Comparison of ENCODE assay signal across 8 cellular contexts in the genomic region with DNA sequence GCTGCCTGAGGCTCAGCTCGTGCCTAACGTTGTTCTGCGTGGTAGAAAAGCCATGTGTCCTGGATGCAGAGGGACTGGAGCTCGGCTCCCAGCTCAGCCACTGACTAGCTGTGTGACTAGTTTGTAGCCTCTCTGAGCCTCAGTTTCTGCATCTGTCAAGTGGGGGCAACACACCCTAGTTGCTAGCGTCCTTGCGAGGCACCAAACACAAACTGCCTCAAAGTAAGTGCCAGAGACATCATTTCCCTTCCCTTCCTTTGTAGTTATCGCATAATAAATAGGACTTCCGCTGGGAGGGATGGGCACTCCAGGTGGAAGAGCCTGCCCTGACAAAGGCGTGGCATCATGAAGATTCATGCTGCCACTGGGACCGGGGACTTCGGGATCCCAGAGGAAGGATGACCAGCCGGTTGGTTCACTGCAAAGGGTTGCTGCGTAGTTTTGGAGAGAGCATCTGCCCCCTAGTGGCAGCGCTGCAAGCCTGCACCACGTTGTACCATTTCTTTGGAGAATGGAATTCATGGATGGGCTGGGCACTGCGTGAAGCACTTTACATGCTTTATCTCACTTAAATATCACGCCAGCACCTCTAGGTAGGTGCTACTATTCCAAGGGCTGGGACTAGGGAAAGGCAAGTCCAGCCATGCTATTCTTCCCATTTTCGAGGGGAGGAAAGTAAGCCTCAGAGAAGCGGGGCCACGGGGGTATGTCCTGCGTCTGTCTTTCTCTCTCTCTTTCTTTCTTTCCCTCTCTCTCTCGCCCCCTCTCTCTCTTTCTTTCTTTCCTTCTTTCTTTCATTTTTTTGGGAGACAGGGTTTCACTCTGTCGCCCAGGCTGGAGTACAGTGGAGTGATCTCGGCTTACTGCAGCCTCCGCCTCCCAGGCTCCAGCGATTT. TPM values are rescaled to one million over a fixed set of nuclear protein-coding genes. Genes with fewer than 3 reads are reported as not detected.
DNase-seq lines count a peak whose midpoint lies in the region; ATAC-seq and TF ChIP-seq lines count a peak whose summit lies in the region.

No MANE protein-coding gene starts in this region.

- no peaks in the 10 kb centered on the region for H3K9me3 Mint-ChIP-seq in activated CD4-positive, alpha-beta T cell treated with anti-CD3 and anti-CD28 coated beads for 36 hours (ENCODE audit: low read depth)

- H3K9me3 ChIP-seq in lower lobe of right lung, result no peaks in the 10 kb centered on the region

- intact Hi-C loops in activated CD4-positive, alpha-beta T cell treated with anti-CD3 and anti-CD28 coated beads for 36 hours (cut with DNase I, micrococcal nuclease), result loop anchor here (1.0 to 10.0 kb wide), 3 partner anchors 31 to 197 kb away; no protein-coding TSS in a partner anchor
- intact Hi-C loops in lower lobe of right lung (cut with DNase I), result loop anchor here (5.0 kb wide), 1 partner anchor 64 kb away; no protein-coding TSS in a partner anchor

- no peaks in the 10 kb centered on the region for H3K36me3 Mint-ChIP-seq in activated CD4-positive, alpha-beta T cell treated with anti-CD3 and anti-CD28 coated beads for 36 hours (ENCODE audit: low read depth)

- peak; percentile 58 for DNase-seq in NCI-H460 (ENCODE audit: extremely low read depth, low read depth)
- DNase-seq in activated CD4-positive, alpha-beta T cell treated with anti-CD3 and anti-CD28 coated beads for 36 hours, result peak; percentile 78
- no peak for DNase-seq in coronary artery (ENCODE audit: low spot score)
- DNase-seq in lower lobe of right lung, result peak; percentile 59
- peak in 2 of 3 experiments; percentile 17 to 45 for DNase-seq in stimulated activated CD4-positive, alpha-beta T cell treated with anti-CD3 and anti-CD28 coated beads, TNF-alpha, amount 100 ng/mL, for 4 hours (ENCODE audit: low read depth in 3 of 3)
- no peak for DNase-seq in GOT3 (lab: John Stamatoyannopoulos, UW)

- peaks cover 24% of the 10 kb centered on the region for H3K4me1 Mint-ChIP-seq in activated CD4-positive, alpha-beta T cell treated with anti-CD3 and anti-CD28 coated beads for 36 hours

- H3K4me1 ChIP-seq in lower lobe of right lung, result no peaks in the 10 kb centered on the region

- peaks cover 5% of the 10 kb centered on the region for H3K27me3 Mint-ChIP-seq in activated CD4-positive, alpha-beta T cell treated with anti-CD3 and anti-CD28 coated beads for 36 hours

- H3K27ac Mint-ChIP-seq in activated CD4-positive, alpha-beta T cell treated with anti-CD3 and anti-CD28 coated beads for 36 hours, result peak overlapping the region; percentile 77

- POLR2A ChIA-PET in activated CD4-positive, alpha-beta T cell treated with anti-CD3 and anti-CD28 coated beads for 36 hours (lab: Charles Lee), result interaction anchor here (0.9 to 2.6 kb wide), 2 partner anchors 41 to 62 kb away, joined by 4 to 12 read pairs; no protein-coding TSS in a partner anchor

- H3K27ac ChIP-seq in coronary artery, result no peak overlapping the region
- H3K27ac ChIP-seq in lower lobe of right lung, result no peak overlapping the region

- ATAC-seq in HG02973 (IDR thresholded peaks at IDR 0.05; ENCODE audit: unreplicated experiment) (peak; percentile 44), lower lobe of right lung (peak; percentile 88 to 91)
- peak; percentile 84 for ATAC-seq in activated CD4-positive, alpha-beta T cell treated with anti-CD3 and anti-CD28 coated beads for 36 hours

- H3K27me3 ChIP-seq in lower lobe of right lung (ENCODE audit: low read depth), result peaks cover 19% of the 10 kb centered on the region

- H3K4me3 Mint-ChIP-seq in activated CD4-positive, alpha-beta T cell treated with anti-CD3 and anti-CD28 coated beads for 36 hours, result no peak overlapping the region

- peak overlapping the region; percentile 26 for H3K4me3 ChIP-seq in coronary artery
- no peak overlapping the region for H3K4me3 ChIP-seq in lower lobe of right lung

- peak; percentile 94 for TF ChIP-seq CTCF in GM12801 (IDR thresholded peaks at IDR 0.05; ENCODE audit: extremely low read depth, insufficient read length)
- TF ChIP-seq CTCF in coronary artery (IDR thresholded peaks at IDR 0.05), result peak; percentile 91
- peak; percentile 97 for TF ChIP-seq CTCF in lower lobe of right lung (IDR thresholded peaks at IDR 0.05)

- no peaks in the 10 kb centered on the region for H3K36me3 ChIP-seq in lower lobe of right lung

- CTCF ChIA-PET in activated CD4-positive, alpha-beta T cell treated with anti-CD3 and anti-CD28 coated beads for 36 hours (lab: Charles Lee), result interaction anchor here (0.5 to 16.7 kb wide), 22 partner anchors 10 to 1436 kb away, joined by 3 to 349 read pairs (median 4); no protein-coding TSS in a partner anchor

RNA-seq across cellular contexts. Expression of gene CCDC197, which starts 4.6 kb away (rescaled TPM):
- total RNA-seq in NCI-H460 (2014; rRNA removed; shearing (Covaris generic)), result not detected in 2 replicates
- not detected in 2 replicates for polyA plus RNA-seq in NCI-H460 (2014; cell fraction: nucleus; rRNA removed)
- total RNA-seq in activated CD4-positive, alpha-beta T cell treated with anti-CD3 and anti-CD28 coated beads for 36 hours, result under 1 TPM; 0.34 to 0.53 TPM
- total RNA-seq in lower lobe of right lung, result not detected

RNA-seq across cellular contexts. Expression of gene OTUB2, which starts 24.4 kb away (rescaled TPM):
- total RNA-seq in NCI-H460 (2014; rRNA removed; shearing (Covaris generic)), result 0.72 and 0.74 TPM in 2 replicates
- polyA plus RNA-seq in NCI-H460 (2014; cell fraction: nucleus; rRNA removed), result 0.08 and 0.23 TPM in 2 replicates
- total RNA-seq in activated CD4-positive, alpha-beta T cell treated with anti-CD3 and anti-CD28 coated beads for 36 hours, result under 1 TPM; 0.75 to 0.93 TPM
- total RNA-seq in lower lobe of right lung, result 1.9 TPM

RNA-seq across cellular contexts. Expression of gene ASB2, which starts 25.4 kb away (rescaled TPM):
- total RNA-seq in NCI-H460 (2014; rRNA removed; shearing (Covaris generic)), result not detected in 2 replicates
- polyA plus RNA-seq in NCI-H460 (2014; cell fraction: nucleus; rRNA removed), result not detected in 2 replicates
- total RNA-seq in activated CD4-positive, alpha-beta T cell treated with anti-CD3 and anti-CD28 coated beads for 36 hours, result 10 to 100 TPM; 24.8 to 25.5 TPM
- total RNA-seq in lower lobe of right lung, result 2.4 TPM

Comparison
In these comparisons a context has a peak if more than half of its experiments do, and no peak if none do; other contexts are left out.
1. DNase-seq: peak in NCI-H460 (single experiment), activated CD4-positive, alpha-beta T cell treated with anti-CD3 and anti-CD28 coated beads for 36 hours (single experiment), lower lobe of right lung (single experiment) and stimulated activated CD4-positive, alpha-beta T cell treated with anti-CD3 and anti-CD28 coated beads, TNF-alpha, amount 100 ng/mL, for 4 hours (2 of 3); none in coronary artery (single experiment) and GOT3 (single experiment).
2. Peak in every context shown above with its lines, with median percentiles within 50 percentile points of each other: CTCF ChIP-seq and ATAC-seq.